ENCODE assay signal across 16 cellular contexts in genomic region chr14:101062611-101063010, GRCh38.
DNase-seq lines count a peak whose midpoint lies in the region; ATAC-seq, FAIRE-seq and TF ChIP-seq lines count a peak whose summit lies in the region.
"Had no signal": no experiment of that assay in that cellular context is flagged by ENCODE, and none has a peak within 500 bp of the region (broad histone marks: within the 10 kb centered on the region; RNA-seq: fewer than 3 reads in every experiment).

No MANE protein-coding gene starts in this region.

- H2BK5ac ChIP-seq in IMR-90 (ENCODE audit: low read depth, low read length, poor library complexity, severe bottlenecking): peak overlapping the region; percentile 9

- no peak overlapping the region for H3K18ac ChIP-seq in IMR-90 (ENCODE audit: low read depth, low read length)

- H3K4me3 ChIP-seq in IMR-90 (ENCODE audit: insufficient read depth, low read depth, low read length) (no peak overlapping the region), endothelial cell of umbilical vein (replicated peaks in 1 of 3; ENCODE audit: insufficient read depth in 1 of 3, low read depth in 1 of 3, low read length in 3 of 3) (no peak overlapping the region), skeletal muscle satellite cell (ENCODE audit: low read length) (no peak overlapping the region)
- H3K4me3 ChIP-seq: GM23338, PC-9 had no signal

- no peak overlapping the region for H2AK5ac ChIP-seq in IMR-90 (ENCODE audit: low read depth, low read length)

- peak overlapping the region; percentile 43; the same call in 1 of the 2 replicates for H2BK20ac ChIP-seq in IMR-90 (ENCODE audit: low read depth, low read length)

- peak overlapping the region; percentile 33; the same call in 1 of the 2 replicates for H2BK120ac ChIP-seq in IMR-90 (ENCODE audit: low read depth, low read length)

- H4K91ac ChIP-seq in IMR-90 (ENCODE audit: insufficient read depth, low read depth, low read length): no peak overlapping the region

- H3K56ac ChIP-seq in IMR-90 (ENCODE audit: extremely low read depth, insufficient read depth, low read length): no peak overlapping the region

- intact Hi-C loops in IMR-90 (cut with micrococcal nuclease): no loop called here
- intact Hi-C loops in endothelial cell of umbilical vein (cut with micrococcal nuclease): loop anchor here (1.0 to 10.0 kb wide), 5 partner anchors 11 to 678 kb away; no protein-coding TSS in a partner anchor

- DNase-seq in IMR-90 (peak; percentile 66), endothelial cell of umbilical vein (ENCODE audit: low read depth, low spot score) (peak; percentile 94), neural crest cell (ENCODE audit: low read depth, low spot score) (no peak), NCI-H1694 (lab: John Stamatoyannopoulos, UW) (no peak), GF-D8 (lab: John Stamatoyannopoulos, UW) (no peak)
- DNase-seq: COR-L47, NCI-H1436 treated with DMSO at 0.1 percent for 48 hours, NCI-H2081 treated with DMSO at 0.1 percent for 48 hours, NCI-H510A treated with DMSO at 0.1 percent for 48 hours, PC-9 had no signal

- no peaks in the 10 kb centered on the region for H3K27me3 ChIP-seq in IMR-90 (ENCODE audit: control insufficient read depth, insufficient read depth, low read length)
- H3K27me3 ChIP-seq in endothelial cell of umbilical vein (ENCODE audit: control insufficient read depth in 2 of 2, insufficient read depth in 2 of 2, low read length in 2 of 2): no peaks in the 10 kb centered on the region
- H3K27me3 ChIP-seq in skeletal muscle satellite cell (ENCODE audit: control insufficient read depth, insufficient read depth, low read length): no peaks in the 10 kb centered on the region

- in situ Hi-C loops in IMR-90 (cut with MboI; ENCODE audit: low sequenced_read_pairs): no loop called here

- BruUV-seq in IMR-90 (replicated peaks; lab: Mats Ljungman, UMichigan): no TSS peak
- no TSS peak for BruUV-seq in endothelial cell of umbilical vein (replicated peaks; lab: Mats Ljungman, UMichigan)

- no peak overlapping the region for H3K23ac ChIP-seq in IMR-90 (ENCODE audit: low read depth, low read length)

- H3K27ac Mint-ChIP-seq in neural crest cell (ENCODE audit: unreplicated experiment): peak overlapping the region; percentile 28
- H3K27ac Mint-ChIP-seq: GM23338 had no signal

- TF ChIP-seq RAD21 in IMR-90 (IDR thresholded peaks at IDR 0.05; ENCODE audit: low read length): no peak

- H4K20me1 ChIP-seq in IMR-90 (ENCODE audit: insufficient read depth, low read length) (peaks cover 37% of the 10 kb centered on the region), endothelial cell of umbilical vein (replicated peaks; ENCODE audit: control insufficient read depth, extremely low read depth, insufficient read depth, low read length) (no peaks in the 10 kb centered on the region)

- H3K36me3 ChIP-seq in IMR-90 (ENCODE audit: control insufficient read depth, insufficient read depth, low read length): peaks cover 77% of the 10 kb centered on the region
- H3K36me3 ChIP-seq in endothelial cell of umbilical vein (ENCODE audit: control insufficient read depth in 2 of 2, extremely low read depth in 1 of 2, insufficient read depth in 2 of 2, low read length in 2 of 2): peaks cover 0 to 19% of the 10 kb centered on the region in 2 experiments
- peaks cover 72% of the 10 kb centered on the region for H3K36me3 ChIP-seq in skeletal muscle satellite cell (ENCODE audit: insufficient read depth, low read length)

- H3K4me2 ChIP-seq in IMR-90 (ENCODE audit: low read depth, low read length) (0 out of 2 replicates have a peak overlapping the region, but pooled peaks have one; percentile 19), endothelial cell of umbilical vein (ENCODE audit: insufficient read depth, low read length) (peak overlapping the region; percentile 54), skeletal muscle satellite cell (ENCODE audit: low read length) (peak overlapping the region; percentile 32)
- H3K4me2 ChIP-seq: GM23338, KMS-11, PC-9 had no signal

- H2BK15ac ChIP-seq in IMR-90 (ENCODE audit: low read depth, low read length): no peak overlapping the region

- H4K8ac ChIP-seq in IMR-90 (ENCODE audit: low read depth in 2 of 2, low read length in 2 of 2): 0 out of 4 replicates have a peak overlapping the region, but pooled peaks of 1 of the 2 experiments have one; percentile 43

- TF ChIP-seq POLR2A in IMR-90 (IDR thresholded peaks at IDR 0.05; ENCODE audit: low read depth, low read length) (no peak), endothelial cell of umbilical vein (IDR thresholded peaks at IDR 0.05; ENCODE audit: low read depth, low read length) (no peak)

- peaks cover 9% of the 10 kb centered on the region for H3K9me3 Mint-ChIP-seq in neural crest cell

- CTCF ChIA-PET in IMR-90 (lab: Yijun Ruan, JAX) (no interaction called here), endothelial cell of umbilical vein (lab: Charles Lee) (interaction anchor here (0.6 to 2.4 kb wide), 5 partner anchors 9 to 172 kb away, joined by 3 to 15 read pairs (median 3); no protein-coding TSS in a partner anchor)

- dilution Hi-C loops in IMR-90 (cut with HindIII; ENCODE audit: low sequenced_read_pairs, unreplicated experiment) (no loop called here), endothelial cell of umbilical vein (cut with MboI; ENCODE audit: extremely low pct_ligation_motif_present, low sequenced_read_pairs) (no loop called here)

- H3K27me3 Mint-ChIP-seq in neural crest cell (ENCODE audit: low read depth): peaks cover 8% of the 10 kb centered on the region

- H3K79me1 ChIP-seq in IMR-90 (ENCODE audit: low read depth in 1 of 2, low read length in 2 of 2): peaks cover 12 to 55% of the 10 kb centered on the region in 2 experiments; a peak in 3 of 4 replicates

- H3K79me2 ChIP-seq in endothelial cell of umbilical vein (ENCODE audit: control insufficient read depth, insufficient read depth, low read length): no peaks in the 10 kb centered on the region

- no peak overlapping the region for H3K14ac ChIP-seq in IMR-90 (replicated peaks; ENCODE audit: low read depth, low read length)

- peak overlapping the region; percentile 65 for H3K4me3 Mint-ChIP-seq in neural crest cell
- H3K4me3 Mint-ChIP-seq: GM23338 had no signal

- H3K4ac ChIP-seq in IMR-90 (ENCODE audit: low read depth, low read length): no peak overlapping the region

- peaks cover 29% of the 10 kb centered on the region for H3K4me1 Mint-ChIP-seq in neural crest cell
- H3K4me1 Mint-ChIP-seq: GM23338 had no signal

- POLR2A ChIA-PET in IMR-90 (lab: Charles Lee; ENCODE audit: unreplicated experiment) (no interaction called here), endothelial cell of umbilical vein (lab: Charles Lee) (interaction anchor here (0.6 kb wide), 1 partner anchor 516 kb away, joined by 3 read pairs; no protein-coding TSS in a partner anchor)

- no peak overlapping the region for H3K27ac ChIP-seq in IMR-90 (ENCODE audit: insufficient read depth, low read length)
- H3K27ac ChIP-seq in endothelial cell of umbilical vein (ENCODE audit: insufficient read depth, low read depth, low read length): peak overlapping the region; percentile 77
- H3K27ac ChIP-seq: C4-2B, KMS-11, PC-9 had no signal

- no peak overlapping the region for H2AK9ac ChIP-seq in IMR-90 (replicated peaks; ENCODE audit: low read depth, low read length, poor library complexity)

- H3K9me3 ChIP-seq in IMR-90 (ENCODE audit: control insufficient read depth, insufficient read depth, low read length) (no peaks in the 10 kb centered on the region), endothelial cell of umbilical vein (replicated peaks; ENCODE audit: control insufficient read depth, insufficient read depth, low read length) (no peaks in the 10 kb centered on the region), skeletal muscle satellite cell (replicated peaks; ENCODE audit: low read length) (no peaks in the 10 kb centered on the region)

- peaks cover 4% of the 10 kb centered on the region for H3K36me3 Mint-ChIP-seq in neural crest cell (ENCODE audit: low read depth)

- H3K9me1 ChIP-seq in IMR-90 (ENCODE audit: insufficient read depth, low read length) (peaks cover 36% of the 10 kb centered on the region), endothelial cell of umbilical vein (replicated peaks; ENCODE audit: control insufficient read depth, extremely low read depth, insufficient read depth, low read length) (no peaks in the 10 kb centered on the region)

- peak; percentile 100 for FAIRE-seq in endothelial cell of umbilical vein (lab: Jason Lieb, UNC)
- FAIRE-seq: GM12892 had no signal

- ATAC-seq in IMR-90 (ENCODE audit: low read depth): no peak
- no peak for ATAC-seq in HG02870 (IDR thresholded peaks at IDR 0.05; ENCODE audit: unreplicated experiment)
- ATAC-seq: GM23338 had no signal

- H3K9ac ChIP-seq in IMR-90 (ENCODE audit: low read depth, low read length) (no peak overlapping the region), endothelial cell of umbilical vein (replicated peaks; ENCODE audit: extremely low read depth, insufficient read depth, low read length) (peak overlapping the region; percentile 43), skeletal muscle satellite cell (ENCODE audit: low read depth, low read length) (no peak overlapping the region)
- H3K9ac ChIP-seq: KMS-11 had no signal

- no peak overlapping the region for H2AFZ ChIP-seq in IMR-90 (replicated peaks; ENCODE audit: low read length, poor library complexity)
- no peak overlapping the region for H2AFZ ChIP-seq in endothelial cell of umbilical vein (ENCODE audit: low read depth, low read length)
- H2AFZ ChIP-seq: GM23338, PC-9 had no signal

- no peak for TF ChIP-seq CTCF in IMR-90 (conservative IDR thresholded peaks at IDR 0.05; ENCODE audit: low read depth, low read length)
- TF ChIP-seq CTCF in endothelial cell of umbilical vein (IDR thresholded peaks at IDR 0.05; ENCODE audit: extremely low read depth in 1 of 2, insufficient read depth in 1 of 2, low read depth in 1 of 2, low read length in 2 of 2): no peak
- TF ChIP-seq CTCF in neural crest cell (conservative IDR thresholded peaks at IDR 0.05): no peak

- no peak overlapping the region for H4K5ac ChIP-seq in IMR-90 (ENCODE audit: low read depth, low read length)

- 93% methylated on average over 2 of the region's 8 CpGs; no CpG with 5 or more reads in 1 of the 2 experiments for WGBS in IMR-90 (ENCODE audit: extremely low coverage in 2 of 2, insufficient read length in 1 of 2), 2 experiments

- H3K4me1 ChIP-seq in IMR-90 (ENCODE audit: control insufficient read depth, insufficient read depth, low read length) (peaks cover 14% of the 10 kb centered on the region), endothelial cell of umbilical vein (ENCODE audit: control insufficient read depth, extremely low read depth, insufficient read depth, low read length) (peaks cover 47% of the 10 kb centered on the region), skeletal muscle satellite cell (ENCODE audit: control insufficient read depth, insufficient read depth, low read length) (peaks cover 17% of the 10 kb centered on the region)

TF ChIP-seq in IMR-90, 13 proteins besides CTCF, POLR2A, EP300 and RAD21 (continues in another document):
- TF ChIP-seq MAFK (IDR thresholded peaks at IDR 0.05; ENCODE audit: low read depth, low read length) (no peak), CHD1 (IDR thresholded peaks at IDR 0.05; ENCODE audit: low read depth, low read length) (no peak), NFE2L2 (IDR thresholded peaks at IDR 0.05; ENCODE audit: low read depth, low read length) (no peak)

TF ChIP-seq in endothelial cell of umbilical vein, 7 proteins besides CTCF, POLR2A, EP300 and RAD21 (continues in another document):
- TF ChIP-seq MYC (IDR thresholded peaks at IDR 0.05; ENCODE audit: low read depth, low read length): no peak
- TF ChIP-seq JUN (IDR thresholded peaks at IDR 0.05; ENCODE audit: borderline replicate concordance, insufficient read depth, insufficient read length, low read depth): peak; percentile 79

Comparison
In these comparisons a context has a peak if more than half of its experiments do, and no peak if none do; other contexts are left out.
1. DNase-seq: peak in IMR-90 (single experiment) and endothelial cell of umbilical vein (single experiment); none in neural crest cell (single experiment), NCI-H1694 (single experiment) and GF-D8 (single experiment).
2. Peak in every context shown above with its lines, with median percentiles within 50 percentile points of each other: H3K4me2 ChIP-seq.